Comparison of ENCODE assay signal across 19 cellular contexts in the genomic region with DNA sequence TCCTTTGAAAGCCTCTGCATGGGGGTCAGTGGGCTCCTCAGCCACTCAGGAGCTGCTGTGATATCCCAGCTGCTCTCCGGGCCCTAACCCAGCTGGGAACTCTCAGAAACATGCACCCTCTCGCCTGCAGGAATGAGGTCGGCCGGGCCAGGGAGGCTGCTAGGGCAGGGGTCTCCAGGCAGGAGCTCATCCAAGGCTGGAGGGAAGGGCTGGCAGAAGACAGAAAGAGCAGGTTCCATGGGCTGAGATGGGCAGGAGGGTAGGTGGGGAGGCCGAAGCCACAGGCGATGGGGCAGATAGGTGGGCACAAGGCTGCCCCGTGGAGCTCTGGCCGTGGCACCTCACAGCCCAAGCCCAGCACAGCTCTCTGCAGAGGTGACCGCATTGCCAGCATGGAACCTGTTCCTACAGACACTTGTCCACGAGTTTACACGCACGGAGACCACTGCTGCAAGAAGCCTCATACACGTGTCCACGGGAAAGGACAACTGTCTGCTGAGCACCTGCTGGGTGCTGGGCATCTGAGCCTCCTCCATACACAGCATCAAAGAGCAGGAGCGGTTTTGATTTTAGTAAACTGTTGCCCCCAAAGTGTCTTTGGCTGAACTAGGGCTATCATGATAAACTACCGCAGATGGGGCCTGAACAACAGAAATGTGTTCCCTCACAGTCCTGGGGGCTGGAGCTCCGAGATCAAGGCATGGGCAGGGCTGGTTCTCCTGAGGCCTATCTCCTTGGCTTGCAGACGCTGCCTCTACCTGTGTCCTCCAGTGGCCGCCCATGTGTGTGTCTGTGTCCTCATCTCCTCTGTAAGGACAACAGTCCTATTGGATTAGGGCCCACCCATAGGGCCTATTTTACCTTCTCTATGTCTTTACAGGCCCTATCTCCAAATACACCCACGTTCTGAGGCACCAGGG.
A peak's percentile ranks its signal among the peaks of the same experiment; 100 is the strongest.
DNase-seq lines count a peak whose midpoint lies in the region; ATAC-seq, FAIRE-seq and TF ChIP-seq lines count a peak whose summit lies in the region.
"Had no signal": no experiment of that assay in that cellular context is flagged by ENCODE, and none has a peak within 500 bp of the region (broad histone marks: within the 10 kb centered on the region; RNA-seq: fewer than 3 reads in every experiment).

No MANE protein-coding gene starts in this region.

- peaks cover 5% of the 10 kb centered on the region for H3K9me3 Mint-ChIP-seq in endothelial cell (ENCODE audit: unreplicated experiment)

- no peak overlapping the region for H2BK15ac ChIP-seq in mesenchymal stem cell (ENCODE audit: low read depth, poor library complexity, severe bottlenecking)

- H3K27ac ChIP-seq in left ventricle myocardium inferior (replicated peaks) (no peak overlapping the region), heart right ventricle (no peak overlapping the region), mesenchymal stem cell (ENCODE audit: low read length, poor library complexity, severe bottlenecking) (no peak overlapping the region), sigmoid colon (no peak overlapping the region)
- H3K27ac ChIP-seq: BLaER1 treated with 17β-estradiol and CSF1 and Interleukin-3, amounts not matched to agents 10 nM and 100 nM; HL-60 had no signal

- H3K27me3 Mint-ChIP-seq in endothelial cell (ENCODE audit: unreplicated experiment) = no peaks in the 10 kb centered on the region
- H3K27me3 Mint-ChIP-seq: B cell had no signal

- no peak overlapping the region for H2BK12ac ChIP-seq in mesenchymal stem cell (ENCODE audit: low read length in 2 of 2)

- intact Hi-C loops in left ventricle myocardium inferior (cut with micrococcal nuclease) = no loop called here
- intact Hi-C loops in heart right ventricle (cut with DNase I) = no loop called here
- intact Hi-C loops in sigmoid colon (cut with DNase I) = no loop called here

- H2AK5ac ChIP-seq in mesenchymal stem cell (ENCODE audit: low read length, severe bottlenecking) = no peak overlapping the region

- no peaks in the 10 kb centered on the region for H3K36me3 Mint-ChIP-seq in endothelial cell (ENCODE audit: low read depth, unreplicated experiment)
- H3K36me3 Mint-ChIP-seq: CD8-positive, alpha-beta T cell had no signal

- no peak overlapping the region for H2BK120ac ChIP-seq in mesenchymal stem cell (ENCODE audit: low read depth, low read length)

- DNase-seq in left ventricle myocardium inferior (peak; percentile 3), heart right ventricle (no peak), endothelial cell (ENCODE audit: low spot score) (no peak), mesenchymal stem cell (no peak), sigmoid colon (peak; percentile 50), GM19239 (ENCODE audit: insufficient read length, low spot score) (no peak), H4 (ENCODE audit: low spot score) (no peak)
- DNase-seq: Calu3; CD8-positive, alpha-beta T cell; DMS79 treated with DMSO at 0.1 percent for 48 hours; GF-D8; H7; HFFc6; IMR-90 had no signal

- TF ChIP-seq CTCF in left ventricle myocardium inferior (IDR thresholded peaks at IDR 0.05; ENCODE audit: borderline replicate concordance) (no peak), heart right ventricle (IDR thresholded peaks at IDR 0.05) (no peak), endothelial cell (IDR thresholded peaks at IDR 0.05; ENCODE audit: unreplicated experiment) (no peak), sigmoid colon (IDR thresholded peaks at IDR 0.05) (no peak)

- 88 to 90% methylated on average over 20 of the region's 20 CpGs for WGBS in heart right ventricle, 2 donors
- WGBS in mesenchymal stem cell = 83% methylated on average over 19 of the region's 20 CpGs
- 83 to 89% methylated on average over 20 of the region's 20 CpGs for WGBS in sigmoid colon, 2 donors

- no peak overlapping the region for H4K8ac ChIP-seq in mesenchymal stem cell (ENCODE audit: low read length)

- H2AFZ ChIP-seq in mesenchymal stem cell (ENCODE audit: low read depth, low read length) = no peak overlapping the region
- H2AFZ ChIP-seq: GM23338 had no signal

- TF ChIP-seq EP300 in sigmoid colon (IDR thresholded peaks at IDR 0.05) = no peak

- H3K14ac ChIP-seq in mesenchymal stem cell (ENCODE audit: low read length in 2 of 2) = no peak overlapping the region

- no peak overlapping the region for H2BK5ac ChIP-seq in mesenchymal stem cell (ENCODE audit: low read depth, low read length, poor library complexity, severe bottlenecking)

- no peak for FAIRE-seq in GM19239 (lab: Jason Lieb, UNC)

- H3K4me1 Mint-ChIP-seq in endothelial cell (ENCODE audit: unreplicated experiment) = no peaks in the 10 kb centered on the region
- H3K4me1 Mint-ChIP-seq: B cell had no signal

- no peaks in the 10 kb centered on the region for H3K79me1 ChIP-seq in mesenchymal stem cell (replicated peaks; ENCODE audit: low read length, poor library complexity, severe bottlenecking)

- TF ChIP-seq POLR2A in sigmoid colon (IDR thresholded peaks at IDR 0.05) = no peak

- H3K9me3 ChIP-seq in left ventricle myocardium inferior (replicated peaks) = peaks cover 19% of the 10 kb centered on the region
- H3K9me3 ChIP-seq in heart right ventricle = peaks cover 0 to 1% (median 0%) of the 10 kb centered on the region in 11 donors
- H3K9me3 ChIP-seq in mesenchymal stem cell (ENCODE audit: control insufficient read depth, low read length) = peaks cover 6% of the 10 kb centered on the region
- no peaks in the 10 kb centered on the region for H3K9me3 ChIP-seq in sigmoid colon

- H3K36me3 ChIP-seq in left ventricle myocardium inferior (no peaks in the 10 kb centered on the region), heart right ventricle (no peaks in the 10 kb centered on the region), mesenchymal stem cell (ENCODE audit: control insufficient read depth in 1 of 2, insufficient read depth in 2 of 2, low read depth in 1 of 2, low read length in 2 of 2) (no peaks in the 10 kb centered on the region), sigmoid colon (no peaks in the 10 kb centered on the region)
- H3K36me3 ChIP-seq: BLaER1 treated with 17β-estradiol and CSF1 and Interleukin-3, amounts not matched to agents 10 nM and 100 nM had no signal

- no peak overlapping the region for H3K27ac Mint-ChIP-seq in endothelial cell (ENCODE audit: unreplicated experiment)
- H3K27ac Mint-ChIP-seq: B cell; CD8-positive, alpha-beta T cell; GM23338; HFFc6 had no signal

- no peak overlapping the region for H3K9ac ChIP-seq in mesenchymal stem cell (ENCODE audit: low read length)
- H3K9ac ChIP-seq: BLaER1 treated with 17β-estradiol and CSF1 and Interleukin-3, amounts not matched to agents 10 nM and 100 nM had no signal

- H3K4me1 ChIP-seq in left ventricle myocardium inferior (no peaks in the 10 kb centered on the region), heart right ventricle (no peaks in the 10 kb centered on the region), mesenchymal stem cell (ENCODE audit: control insufficient read depth, insufficient read depth, low read depth, low read length) (no peaks in the 10 kb centered on the region), sigmoid colon (no peaks in the 10 kb centered on the region)
- H3K4me1 ChIP-seq: BLaER1 treated with 17β-estradiol and CSF1 and Interleukin-3, amounts not matched to agents 10 nM and 100 nM had no signal

- no peak overlapping the region for H3K4ac ChIP-seq in mesenchymal stem cell (ENCODE audit: low read depth in 1 of 2, low read length in 2 of 2)

- H3K4me3 ChIP-seq in left ventricle myocardium inferior (no peak overlapping the region), heart right ventricle (no peak overlapping the region), mesenchymal stem cell (ENCODE audit: insufficient read depth in 1 of 2, low read depth in 1 of 2, low read length in 2 of 2) (no peak overlapping the region), sigmoid colon (no peak overlapping the region)
- H3K4me3 ChIP-seq: BLaER1 treated with 17β-estradiol and CSF1 and Interleukin-3, amounts not matched to agents 10 nM and 100 nM; GM23338 had no signal

- no peak overlapping the region for H3K23ac ChIP-seq in mesenchymal stem cell (ENCODE audit: low read length in 2 of 2)

- no peak for ATAC-seq in heart right ventricle
- ATAC-seq: CD8-positive, alpha-beta T cell; GM23338; HCT116 had no signal

- H3K18ac ChIP-seq in mesenchymal stem cell (ENCODE audit: low read depth in 1 of 2, low read length in 2 of 2) = no peak overlapping the region

- peak overlapping the region; percentile 80 for H4K91ac ChIP-seq in mesenchymal stem cell (ENCODE audit: low read length)

- H3K27me3 ChIP-seq in left ventricle myocardium inferior (ENCODE audit: low read depth) = peaks cover 19% of the 10 kb centered on the region
- H3K27me3 ChIP-seq in heart right ventricle = peaks cover 0 to 12% (median 2%) of the 10 kb centered on the region in 7 donors
- peaks cover 0 to 12% of the 10 kb centered on the region in 2 experiments for H3K27me3 ChIP-seq in mesenchymal stem cell (ENCODE audit: control insufficient read depth in 1 of 2, insufficient read depth in 1 of 2, low read length in 2 of 2)
- H3K27me3 ChIP-seq in sigmoid colon = no peaks in the 10 kb centered on the region
- H3K27me3 ChIP-seq: BLaER1 treated with 17β-estradiol and CSF1 and Interleukin-3, amounts not matched to agents 10 nM and 100 nM had no signal

- no peak overlapping the region for H3K4me2 ChIP-seq in mesenchymal stem cell (ENCODE audit: low read length, poor library complexity, severe bottlenecking)
- H3K4me2 ChIP-seq: BLaER1 treated with 17β-estradiol and CSF1 and Interleukin-3, amounts not matched to agents 10 nM and 100 nM; GM23338 had no signal

- peak overlapping the region; percentile 21 for H3K4me3 Mint-ChIP-seq in endothelial cell (ENCODE audit: unreplicated experiment)
- H3K4me3 Mint-ChIP-seq: B cell; CD8-positive, alpha-beta T cell; GM23338; HFFc6 had no signal

Comparison
In these comparisons a context has a peak if more than half of its experiments do, and no peak if none do; other contexts are left out.
1. DNase-seq: peak in left ventricle myocardium inferior (single experiment) and sigmoid colon (single experiment); none in heart right ventricle (0 of 2), endothelial cell (single experiment), mesenchymal stem cell (single experiment), GM19239 (single experiment) and H4 (single experiment).